Comparison of ENCODE assay signal across 27 cellular contexts in genomic region chr10:38102889-38103288, GRCh38.
"Had no signal": no experiment of that assay in that cellular context is flagged by ENCODE, and none has a peak within 500 bp of the region (broad histone marks: within the 10 kb centered on the region; RNA-seq: fewer than 3 reads in every experiment).

No MANE protein-coding gene starts in this region.

- H3K4me1 Mint-ChIP-seq: brain had no signal

- H3K4me1 ChIP-seq: SJCRH30 had no signal

- H3K4me3 ChIP-seq: SJCRH30, SK-N-MC had no signal

- FAIRE-seq: bronchial epithelial cell had no signal

- H3K27ac Mint-ChIP-seq: activated CD4-positive, alpha-beta memory T cell treated with anti-CD3 and anti-CD28 coated beads, Interleukin-2, amount 10 ng/mL, durations not matched to agents 7 days and 5 days; activated naive CD4-positive, alpha-beta T cell treated with anti-CD3 and anti-CD28 coated beads, Interleukin-2, amount 50 U/mL, for 24 hours; activated T-helper 2 cell treated with anti-CD3 and anti-CD28 coated beads, Interferon-gamma antibody, Interleukin-2, Interleukin-4, amounts not matched to agents 10 μg/mL and 5 μg/mL and 100 μg/mL, durations not matched to agents 14 hours and 24 hours and 36 hours; brain had no signal

- H3K27me3 ChIP-seq: SJCRH30 had no signal

- H3K9me3 ChIP-seq: SJCRH30 had no signal

- H3K27ac ChIP-seq: SJCRH30, SK-N-MC, WERI-Rb-1 had no signal

- H3K4me3 Mint-ChIP-seq: activated CD4-positive, alpha-beta memory T cell treated with anti-CD3 and anti-CD28 coated beads, Interleukin-2, amount 10 ng/mL, durations not matched to agents 7 days and 5 days; activated naive CD4-positive, alpha-beta T cell treated with anti-CD3 and anti-CD28 coated beads, Interleukin-2, amount 50 U/mL, for 24 hours; brain had no signal

- H3K27me3 Mint-ChIP-seq: activated CD4-positive, alpha-beta memory T cell treated with anti-CD3 and anti-CD28 coated beads, Interleukin-2, amount 10 ng/mL, durations not matched to agents 7 days and 5 days; activated naive CD4-positive, alpha-beta T cell treated with anti-CD3 and anti-CD28 coated beads, Interleukin-2, amount 50 U/mL, for 24 hours had no signal

- DNase-seq: activated CD4-positive, alpha-beta memory T cell treated with anti-CD3 and anti-CD28 coated beads, Interleukin-2, amount 10 ng/mL, durations not matched to agents 7 days and 5 days; activated CD4-positive, alpha-beta T cell treated with anti-CD3 and anti-CD28 coated beads for 1 hour; activated CD4-positive, alpha-beta T cell treated with anti-CD3 and anti-CD28 coated beads for 48 hours; activated CD4-positive, CD25-positive, alpha-beta regulatory T cell; activated gamma-delta T cell; activated naive CD4-positive, alpha-beta T cell treated with Interleukin-2 at 50 U/mL for 16 hours; activated T-cell treated with anti-CD3 and anti-CD28 coated beads, Interleukin-2, amount 50 U/mL, for 1 hour; anterior cingulate cortex; caudate nucleus; Kasumi-1; KG1; MM.1S; NCI-H1105; NCI-H1417 treated with DMSO at 0.1 percent for 48 hours; NCI-H187 treated with DMSO at 0.1 percent for 48 hours; NCI-H2081 treated with DMSO at 0.1 percent for 48 hours; NCI-H345; NCI-H524 treated with DMSO at 0.1 percent for 48 hours; SHP77; SJCRH30; T1000; WERI-Rb-1 had no signal
